In the genomic region with DNA sequence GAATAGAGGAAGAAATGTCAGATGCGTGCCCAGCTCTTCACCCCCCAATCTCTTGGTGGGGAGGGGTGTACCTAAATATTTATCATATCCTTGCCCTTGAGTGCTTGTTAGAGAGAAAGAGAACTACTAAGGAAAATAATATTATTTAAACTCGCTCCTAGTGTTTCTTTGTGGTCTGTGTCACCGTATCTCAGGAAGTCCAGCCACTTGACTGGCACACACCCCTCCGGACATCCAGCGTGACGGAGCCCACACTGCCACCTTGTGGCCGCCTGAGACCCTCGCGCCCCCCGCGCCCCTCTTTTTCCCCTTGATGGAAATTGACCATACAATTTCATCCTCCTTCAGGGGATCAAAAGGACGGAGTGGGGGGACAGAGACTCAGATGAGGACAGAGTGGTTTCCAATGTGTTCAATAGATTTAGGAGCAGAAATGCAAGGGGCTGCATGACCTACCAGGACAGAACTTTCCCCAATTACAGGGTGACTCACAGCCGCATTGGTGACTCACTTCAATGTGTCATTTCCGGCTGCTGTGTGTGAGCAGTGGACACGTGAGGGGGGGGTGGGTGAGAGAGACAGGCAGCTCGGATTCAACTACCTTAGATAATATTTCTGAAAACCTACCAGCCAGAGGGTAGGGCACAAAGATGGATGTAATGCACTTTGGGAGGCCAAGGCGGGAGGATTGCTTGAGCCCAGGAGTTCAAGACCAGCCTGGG, we compare ENCODE assay signal across 8 cellular contexts. TPM values are rescaled to one million over a fixed set of nuclear protein-coding genes. Genes with fewer than 3 reads are reported as not detected.
DNase-seq lines count a peak whose midpoint lies in the region; ATAC-seq and TF ChIP-seq lines count a peak whose summit lies in the region.

No MANE protein-coding gene starts in this region.

- ATAC-seq in GM18909 (IDR thresholded peaks at IDR 0.05; ENCODE audit: poor library complexity, unreplicated experiment) (peak; percentile 77), gastroesophageal sphincter (peak; percentile 97), upper lobe of right lung (peak; percentile 90)

- 4 to 9% methylated on average over 8 to 15 of the region's 17 CpGs for WGBS in gastroesophageal sphincter (ENCODE audit: low coverage in 1 of 2), 2 donors

- H3K36me3 ChIP-seq in gastroesophageal sphincter (peaks cover 0 to 4% of the 10 kb centered on the region in 2 donors), upper lobe of right lung (no peaks in the 10 kb centered on the region)

- H3K4me3 ChIP-seq in AG10803 (ENCODE audit: low read length) (no peak overlapping the region), gastroesophageal sphincter (peak overlapping the region in 1 of 2 donors; percentile 19), upper lobe of right lung (no peak overlapping the region)

- H3K27me3 ChIP-seq in gastroesophageal sphincter (peaks cover 11% of the 10 kb centered on the region), upper lobe of right lung (no peaks in the 10 kb centered on the region)

- H3K27ac ChIP-seq in gastroesophageal sphincter = peak overlapping the region in 3 of 4 donors; percentile 38 to 72 (median 55)
- H3K27ac ChIP-seq in upper lobe of right lung = peak overlapping the region; percentile 55

- no peak for TF ChIP-seq EP300 in gastroesophageal sphincter (IDR thresholded peaks at IDR 0.05)

- no peak for TF ChIP-seq POLR2A in gastroesophageal sphincter (IDR thresholded peaks at IDR 0.05)

- DNase-seq in AG10803 (ENCODE audit: low read depth) = peak; percentile 96
- DNase-seq in HUDEP-2 (lab: John Stamatoyannopoulos, UW; ENCODE audit: unreplicated experiment in 76 of 76) = peak in 74 of 76 experiments; percentile 6 to 93 (median 79)
- DNase-seq in SHP77 (lab: John Stamatoyannopoulos, UW) = peak; percentile 78 to 88
- peak; percentile 75 for DNase-seq in activated effector memory CD4-positive, alpha-beta T cell treated with Interleukin-2 at 50 U/mL for 16 hours
- peak; percentile 92 for DNase-seq in posterior vena cava (ENCODE audit: low spot score)
- peak; percentile 84 for DNase-seq in upper lobe of right lung

- intact Hi-C loops in posterior vena cava (cut with DNase I) (loop anchor here in 1 of 2 donors (5.0 kb wide), 1 partner anchor 51 kb away; the partner anchor contains the start of gene TRIM56), upper lobe of right lung (cut with DNase I) (loop anchor here (5.0 kb wide), 1 partner anchor 41 kb away; no protein-coding TSS in a partner anchor)

- H3K9me3 ChIP-seq in gastroesophageal sphincter (no peaks in the 10 kb centered on the region), upper lobe of right lung (no peaks in the 10 kb centered on the region)

- H3K4me1 ChIP-seq in gastroesophageal sphincter = peaks cover 0 to 15% (median 0%) of the 10 kb centered on the region in 3 donors
- H3K4me1 ChIP-seq in upper lobe of right lung = peaks cover 16% of the 10 kb centered on the region

- peak; percentile 61 for TF ChIP-seq CTCF in AG10803 (conservative IDR thresholded peaks at IDR 0.05; ENCODE audit: low read length)
- TF ChIP-seq CTCF in gastroesophageal sphincter (IDR thresholded peaks at IDR 0.05) = peak; percentile 2 to 86 (median 72)
- peak; percentile 78 for TF ChIP-seq CTCF in upper lobe of right lung (IDR thresholded peaks at IDR 0.05)

RNA-seq across cellular contexts. Expression of gene SERPINE1, which starts 11.4 kb away (rescaled TPM):
- total RNA-seq in gastroesophageal sphincter (10 to 100 TPM in 3 of 4 donors, 1 to 10 TPM in 1; 5.4 to 75.3 (median 19.6) TPM), posterior vena cava (100 to 1,000 TPM in 1 of 2 donors, 10 to 100 TPM in 1; 77.3 to 240 TPM), upper lobe of right lung (13.7 TPM)

RNA-seq across cellular contexts. Expression of gene AP1S1, which starts 16.0 kb away (rescaled TPM):
- total RNA-seq in gastroesophageal sphincter (10 to 100 TPM; 21.9 to 69.5 (median 34.3) TPM), posterior vena cava (10 to 100 TPM; 21.5 to 22.7 TPM), upper lobe of right lung (24.0 TPM)

RNA-seq across cellular contexts. Expression of gene VGF, which starts 27.1 kb away (rescaled TPM):
- under 1 TPM in 2 of 4 donors, not detected in 2; 0.25 to 0.27 TPM for total RNA-seq in gastroesophageal sphincter
- total RNA-seq in posterior vena cava = not detected
- total RNA-seq in upper lobe of right lung = not detected

RNA-seq across cellular contexts. Expression of gene NAT16, which starts 41.8 kb away (rescaled TPM):
- not detected for total RNA-seq in gastroesophageal sphincter
- not detected for total RNA-seq in posterior vena cava
- not detected for total RNA-seq in upper lobe of right lung

RNA-seq across cellular contexts. Expression of gene TRIM56, which starts 53.0 kb away (rescaled TPM):
- total RNA-seq in gastroesophageal sphincter (10 to 100 TPM; 15.0 to 26.4 (median 23.0) TPM), posterior vena cava (10 to 100 TPM; 33.0 to 38.2 TPM), upper lobe of right lung (60.9 TPM)
